In the genomic region with DNA sequence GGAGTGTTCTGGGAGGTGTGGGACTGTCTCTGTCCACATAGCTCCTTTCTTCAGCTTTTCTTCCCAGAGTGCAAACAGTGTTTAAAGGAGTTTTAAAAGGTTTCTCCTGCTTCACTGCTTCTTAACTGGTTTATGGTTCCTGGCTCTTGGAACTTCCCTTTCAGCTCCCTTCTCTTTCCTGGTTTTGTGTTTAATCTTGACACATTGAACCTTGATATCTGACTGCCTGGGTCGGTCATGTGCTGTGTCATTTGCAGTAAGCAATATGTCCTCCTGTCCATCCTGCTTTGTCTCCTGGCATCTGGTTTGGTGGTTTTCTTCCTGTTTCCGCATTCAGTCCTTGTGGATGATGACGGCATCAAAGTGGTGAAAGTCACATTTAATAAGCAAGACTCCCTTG, we compare ENCODE assay signal across 23 cellular contexts. TPM values are rescaled to one million over a fixed set of nuclear protein-coding genes. Genes with fewer than 3 reads are reported as not detected.
A peak's percentile ranks its signal among the peaks of the same experiment; 100 is the strongest.
DNase-seq lines count a peak whose midpoint lies in the region; ATAC-seq and TF ChIP-seq lines count a peak whose summit lies in the region.
"Had no signal": no experiment of that assay in that cellular context is flagged by ENCODE, and none has a peak within 500 bp of the region (broad histone marks: within the 10 kb centered on the region; RNA-seq: fewer than 3 reads in every experiment).

No MANE protein-coding gene starts in this region.

- no peaks in the 10 kb centered on the region for H3K9me2 ChIP-seq in DOHH2 (replicated peaks; ENCODE audit: control insufficient read depth, low read length)

- peak overlapping the region; percentile 79 for H3K4me2 ChIP-seq in DOHH2 (ENCODE audit: low read length)
- H3K4me2 ChIP-seq: A549 had no signal

- peaks cover 22% of the 10 kb centered on the region for H3K27me3 Mint-ChIP-seq in activated CD4-positive, alpha-beta memory T cell treated with anti-CD3 and anti-CD28 coated beads, Interleukin-2, amount 10 ng/mL, durations not matched to agents 7 days and 5 days
- no peaks in the 10 kb centered on the region for H3K27me3 Mint-ChIP-seq in activated CD4-positive, alpha-beta memory T cell treated with anti-CD3 and anti-CD28 coated beads for 36 hours
- peaks cover 11% of the 10 kb centered on the region for H3K27me3 Mint-ChIP-seq in activated naive CD8-positive, alpha-beta T cell treated with anti-CD3 and anti-CD28 coated beads, Interleukin-2, amount 50 U/mL, for 24 hours
- peaks cover 0 to 5% of the 10 kb centered on the region in 2 donors for H3K27me3 Mint-ChIP-seq in natural killer cell treated with Interleukin-12 subunit alpha and Interleukin-12 subunit beta and Interleukin-15 and Interleukin-18, amount 100 ng/mL, for 72 hours

- peak overlapping the region; percentile 19 for H3K4me3 Mint-ChIP-seq in activated CD4-positive, alpha-beta memory T cell treated with anti-CD3 and anti-CD28 coated beads, Interleukin-2, amount 10 ng/mL, durations not matched to agents 7 days and 5 days
- no peak overlapping the region for H3K4me3 Mint-ChIP-seq in activated CD4-positive, alpha-beta memory T cell treated with anti-CD3 and anti-CD28 coated beads for 36 hours
- peak overlapping the region; percentile 95 for H3K4me3 Mint-ChIP-seq in activated naive CD8-positive, alpha-beta T cell treated with anti-CD3 and anti-CD28 coated beads, Interleukin-2, amount 50 U/mL, for 24 hours
- peak overlapping the region; percentile 100 for H3K4me3 Mint-ChIP-seq in natural killer cell treated with Interleukin-12 subunit alpha and Interleukin-12 subunit beta and Interleukin-15 and Interleukin-18, amount 100 ng/mL, for 72 hours
- H3K4me3 Mint-ChIP-seq: CD8-positive, alpha-beta T cell; T-helper 17 cell had no signal

- H3K27me3 ChIP-seq in DOHH2 (ENCODE audit: control insufficient read depth, low read length), result no peaks in the 10 kb centered on the region
- H3K27me3 ChIP-seq: adrenal gland, right atrium auricular region, upper lobe of right lung had no signal

- no peak overlapping the region for H3K27ac ChIP-seq in DOHH2 (ENCODE audit: low read depth, low read length)
- H3K27ac ChIP-seq: A549, adrenal gland, HL-60, right atrium auricular region, upper lobe of right lung had no signal

- H3K36me3 Mint-ChIP-seq in activated CD4-positive, alpha-beta memory T cell treated with anti-CD3 and anti-CD28 coated beads, Interleukin-2, amount 10 ng/mL, durations not matched to agents 7 days and 5 days (ENCODE audit: low read depth), result peaks cover 56% of the 10 kb centered on the region
- H3K36me3 Mint-ChIP-seq in activated CD4-positive, alpha-beta memory T cell treated with anti-CD3 and anti-CD28 coated beads for 36 hours, result peaks cover 47% of the 10 kb centered on the region
- H3K36me3 Mint-ChIP-seq in activated naive CD8-positive, alpha-beta T cell treated with anti-CD3 and anti-CD28 coated beads, Interleukin-2, amount 50 U/mL, for 24 hours (ENCODE audit: low read depth), result peaks cover 40% of the 10 kb centered on the region
- peaks cover 10% of the 10 kb centered on the region for H3K36me3 Mint-ChIP-seq in natural killer cell treated with Interleukin-12 subunit alpha and Interleukin-12 subunit beta and Interleukin-15 and Interleukin-18, amount 100 ng/mL, for 72 hours

- no peaks in the 10 kb centered on the region for H3K9me3 Mint-ChIP-seq in activated CD4-positive, alpha-beta memory T cell treated with anti-CD3 and anti-CD28 coated beads, Interleukin-2, amount 10 ng/mL, durations not matched to agents 7 days and 5 days
- H3K9me3 Mint-ChIP-seq in activated CD4-positive, alpha-beta memory T cell treated with anti-CD3 and anti-CD28 coated beads for 36 hours, result no peaks in the 10 kb centered on the region
- no peaks in the 10 kb centered on the region for H3K9me3 Mint-ChIP-seq in activated naive CD8-positive, alpha-beta T cell treated with anti-CD3 and anti-CD28 coated beads, Interleukin-2, amount 50 U/mL, for 24 hours
- H3K9me3 Mint-ChIP-seq in natural killer cell treated with Interleukin-12 subunit alpha and Interleukin-12 subunit beta and Interleukin-15 and Interleukin-18, amount 100 ng/mL, for 72 hours, result no peaks in the 10 kb centered on the region
- H3K9me3 Mint-ChIP-seq: CD8-positive, alpha-beta T cell; stimulated activated naive CD8-positive, alpha-beta T cell treated with anti-CD3 and anti-CD28 coated beads, Interleukin-15, amount 100 ng/mL, for 72 hours had no signal

- intact Hi-C loops in activated CD4-positive, alpha-beta memory T cell treated with anti-CD3 and anti-CD28 coated beads for 36 hours (cut with micrococcal nuclease), result no loop called here

- H3F3A ChIP-seq in DOHH2 (ENCODE audit: control insufficient read depth, insufficient read depth), result peaks cover 11% of the 10 kb centered on the region

- ATAC-seq in activated naive CD8-positive, alpha-beta T cell treated with anti-CD3 and anti-CD28 coated beads, Interleukin-2, amount 50 U/mL, for 24 hours, result no peak
- ATAC-seq in natural killer cell treated with Interleukin-12 subunit alpha and Interleukin-12 subunit beta and Interleukin-15 and Interleukin-18, amount 100 ng/mL, for 72 hours, result no peak
- no peak for ATAC-seq in HG03108 (IDR thresholded peaks at IDR 0.05; ENCODE audit: unreplicated experiment)
- ATAC-seq: A549; CD8-positive, alpha-beta T cell; heart right ventricle; stimulated activated naive CD8-positive, alpha-beta T cell treated with anti-CD3 and anti-CD28 coated beads, Interleukin-15, amount 100 ng/mL, for 72 hours; T-helper 17 cell; upper lobe of right lung had no signal

- H3K4me3 ChIP-seq in DOHH2 (ENCODE audit: low read length), result peak overlapping the region; percentile 79
- H3K4me3 ChIP-seq: A549, adrenal gland, heart right ventricle, right atrium auricular region, upper lobe of right lung had no signal

- peaks cover 33% of the 10 kb centered on the region for H3K4me1 ChIP-seq in DOHH2 (ENCODE audit: control insufficient read depth, low read length)

- H3K4me1 Mint-ChIP-seq in activated CD4-positive, alpha-beta memory T cell treated with anti-CD3 and anti-CD28 coated beads, Interleukin-2, amount 10 ng/mL, durations not matched to agents 7 days and 5 days, result peaks cover 48% of the 10 kb centered on the region
- peaks cover 38% of the 10 kb centered on the region for H3K4me1 Mint-ChIP-seq in activated CD4-positive, alpha-beta memory T cell treated with anti-CD3 and anti-CD28 coated beads for 36 hours (ENCODE audit: low read depth)
- H3K4me1 Mint-ChIP-seq in activated naive CD8-positive, alpha-beta T cell treated with anti-CD3 and anti-CD28 coated beads, Interleukin-2, amount 50 U/mL, for 24 hours, result peaks cover 33% of the 10 kb centered on the region
- H3K4me1 Mint-ChIP-seq in natural killer cell treated with Interleukin-12 subunit alpha and Interleukin-12 subunit beta and Interleukin-15 and Interleukin-18, amount 100 ng/mL, for 72 hours (ENCODE audit: low read depth in 2 of 2), result peaks cover 19 to 35% of the 10 kb centered on the region in 2 donors

- POLR2A ChIA-PET in activated CD4-positive, alpha-beta memory T cell treated with anti-CD3 and anti-CD28 coated beads, Interleukin-2, amount 10 ng/mL, durations not matched to agents 7 days and 5 days (lab: Charles Lee), result interaction anchor here (1.3 kb wide), 1 partner anchor 25 kb away, joined by 3 read pairs; no protein-coding TSS in a partner anchor
- POLR2A ChIA-PET in activated CD4-positive, alpha-beta memory T cell treated with anti-CD3 and anti-CD28 coated beads for 36 hours (lab: Charles Lee), result no interaction called here

- CTCF ChIA-PET in activated CD4-positive, alpha-beta memory T cell treated with anti-CD3 and anti-CD28 coated beads, Interleukin-2, amount 10 ng/mL, durations not matched to agents 7 days and 5 days (lab: Charles Lee), result interaction anchor here (1.2 to 1.4 kb wide), 2 partner anchors 16 to 199 kb away, joined by 3 to 4 read pairs; no protein-coding TSS in a partner anchor
- CTCF ChIA-PET in activated CD4-positive, alpha-beta memory T cell treated with anti-CD3 and anti-CD28 coated beads for 36 hours (lab: Charles Lee), result interaction anchor here (1.0 kb wide), 1 partner anchor 164 kb away, joined by 3 read pairs; no protein-coding TSS in a partner anchor

- in situ Hi-C loops in GM13977 (cut with MboI; ENCODE audit: low pct_unique_long_range_greater_than_20kb, low sequenced_read_pairs, unreplicated experiment), result no loop called here

- H3K9me3 ChIP-seq in DOHH2 (ENCODE audit: control insufficient read depth, insufficient read depth, low read length), result no peaks in the 10 kb centered on the region
- H3K9me3 ChIP-seq: A549, adrenal gland, heart right ventricle, right atrium auricular region, upper lobe of right lung had no signal

- TF ChIP-seq CTCF in DOHH2 (IDR thresholded peaks at IDR 0.05; ENCODE audit: low read depth, low read length, poor library complexity, severe bottlenecking), result no peak
- TF ChIP-seq CTCF in GM13977 (IDR thresholded peaks at IDR 0.05; ENCODE audit: extremely low read depth, insufficient read depth, missing control alignments), result no peak

- no peak for DNase-seq in activated CD4-positive, alpha-beta memory T cell treated with anti-CD3 and anti-CD28 coated beads, Interleukin-2, amount 10 ng/mL, durations not matched to agents 7 days and 5 days
- no peak for DNase-seq in activated CD4-positive, alpha-beta memory T cell treated with anti-CD3 and anti-CD28 coated beads for 36 hours
- no peak for DNase-seq in activated naive CD8-positive, alpha-beta T cell treated with anti-CD3 and anti-CD28 coated beads, Interleukin-2, amount 50 U/mL, for 24 hours
- no peak for DNase-seq in natural killer cell treated with Interleukin-12 subunit alpha and Interleukin-12 subunit beta and Interleukin-15 and Interleukin-18, amount 100 ng/mL, for 72 hours (ENCODE audit: low spot score)
- DNase-seq in germinal center (ENCODE audit: low spot score), result no peak
- DNase-seq in GM13977 (ENCODE audit: low spot score), result no peak
- DNase-seq: adrenal gland; CD8-positive, alpha-beta T cell; heart right ventricle; mesenchymal stem cell; MV-4-11; NCI-H1930; NCI-H446; SHP77; stimulated activated naive CD8-positive, alpha-beta T cell treated with anti-CD3 and anti-CD28 coated beads, Interleukin-15, amount 100 ng/mL, for 72 hours; T-helper 17 cell; upper lobe of right lung had no signal

- H4K20me1 ChIP-seq in DOHH2 (ENCODE audit: control insufficient read depth, insufficient read depth, low read depth, low read length), result 0 out of 2 replicates have a peak, but pooled peaks cover 4% of the 10 kb centered on the region

- H3K36me3 ChIP-seq in DOHH2 (ENCODE audit: control insufficient read depth, low read length), result peaks cover 62% of the 10 kb centered on the region
- H3K36me3 ChIP-seq: adrenal gland, right atrium auricular region had no signal

- peaks cover 26% of the 10 kb centered on the region for H3K79me2 ChIP-seq in DOHH2 (ENCODE audit: control insufficient read depth, low read length)

- H3K27ac Mint-ChIP-seq in activated CD4-positive, alpha-beta memory T cell treated with anti-CD3 and anti-CD28 coated beads, Interleukin-2, amount 10 ng/mL, durations not matched to agents 7 days and 5 days, result no peak overlapping the region
- no peak overlapping the region for H3K27ac Mint-ChIP-seq in activated CD4-positive, alpha-beta memory T cell treated with anti-CD3 and anti-CD28 coated beads for 36 hours
- peak overlapping the region; percentile 17 for H3K27ac Mint-ChIP-seq in activated naive CD8-positive, alpha-beta T cell treated with anti-CD3 and anti-CD28 coated beads, Interleukin-2, amount 50 U/mL, for 24 hours
- no peak overlapping the region for H3K27ac Mint-ChIP-seq in natural killer cell treated with Interleukin-12 subunit alpha and Interleukin-12 subunit beta and Interleukin-15 and Interleukin-18, amount 100 ng/mL, for 72 hours
- H3K27ac Mint-ChIP-seq: CD8-positive, alpha-beta T cell; stimulated activated naive CD8-positive, alpha-beta T cell treated with anti-CD3 and anti-CD28 coated beads, Interleukin-15, amount 100 ng/mL, for 72 hours; T-helper 17 cell had no signal

RNA-seq across cellular contexts. Expression of a gene that starts 2.2 kb away (rescaled TPM):
- 100 to 1,000 TPM; 139 to 141 TPM for total RNA-seq in activated CD4-positive, alpha-beta memory T cell treated with anti-CD3 and anti-CD28 coated beads, Interleukin-2, amount 10 ng/mL, durations not matched to agents 7 days and 5 days
- 100 to 1,000 TPM; 179 to 182 TPM for total RNA-seq in activated CD4-positive, alpha-beta memory T cell treated with anti-CD3 and anti-CD28 coated beads for 36 hours
- 10 to 100 TPM; 75.6 to 84.2 TPM for total RNA-seq in natural killer cell treated with Interleukin-12 subunit alpha and Interleukin-12 subunit beta and Interleukin-15 and Interleukin-18, amount 100 ng/mL, for 72 hours

RNA-seq across cellular contexts. Expression of a gene that starts 38.7 kb away (rescaled TPM):
- total RNA-seq in activated CD4-positive, alpha-beta memory T cell treated with anti-CD3 and anti-CD28 coated beads, Interleukin-2, amount 10 ng/mL, durations not matched to agents 7 days and 5 days, result not detected
- total RNA-seq in activated CD4-positive, alpha-beta memory T cell treated with anti-CD3 and anti-CD28 coated beads for 36 hours, result not detected
- not detected for total RNA-seq in natural killer cell treated with Interleukin-12 subunit alpha and Interleukin-12 subunit beta and Interleukin-15 and Interleukin-18, amount 100 ng/mL, for 72 hours
- total RNA-seq: CD8-positive, alpha-beta T cell; fibroblast of lung; right atrium auricular region; T-helper 17 cell; upper lobe of right lung had no signal
